Comparison of ENCODE assay signal across 25 cellular contexts in genomic region chr7:28520074-28521015, GRCh38.
DNase-seq lines count a peak whose midpoint lies in the region; ATAC-seq, FAIRE-seq and TF ChIP-seq lines count a peak whose summit lies in the region.
"Had no signal": no experiment of that assay in that cellular context is flagged by ENCODE, and none has a peak within 500 bp of the region (broad histone marks: within the 10 kb centered on the region; RNA-seq: fewer than 3 reads in every experiment).

No MANE protein-coding gene starts in this region.

- H3K36me3 Mint-ChIP-seq in mesothelial cell of epicardium, result no peaks in the 10 kb centered on the region
- H3K36me3 Mint-ChIP-seq: CD8-positive, alpha-beta memory T cell had no signal

- H4K8ac ChIP-seq in IMR-90 (ENCODE audit: low read depth in 2 of 2, low read length in 2 of 2), result no peak overlapping the region

- H3K27ac Mint-ChIP-seq in mesothelial cell of epicardium, result peak overlapping the region; percentile 63
- H3K27ac Mint-ChIP-seq: stimulated activated naive CD8-positive, alpha-beta T cell treated with anti-CD3 and anti-CD28 coated beads, Interleukin-15, amount 100 ng/mL, for 72 hours had no signal

- H3K36me3 ChIP-seq in IMR-90 (ENCODE audit: control insufficient read depth, insufficient read depth, low read length) (no peaks in the 10 kb centered on the region), aorta (ENCODE audit: control insufficient read depth in 1 of 2, insufficient read depth in 2 of 2, low read length in 1 of 2) (no peaks in the 10 kb centered on the region)
- H3K36me3 ChIP-seq: spleen had no signal

- 0 out of 2 replicates have a peak, but pooled peaks have one; percentile 21 for ATAC-seq in IMR-90 (ENCODE audit: low read depth)
- no peak for ATAC-seq in aorta (ENCODE audit: low FRiP score)
- ATAC-seq: PC-3; stimulated activated naive CD8-positive, alpha-beta T cell treated with anti-CD3 and anti-CD28 coated beads, Interleukin-15, amount 100 ng/mL, for 72 hours had no signal

- H3K4me1 ChIP-seq in IMR-90 (ENCODE audit: control insufficient read depth, insufficient read depth, low read length) (no peaks in the 10 kb centered on the region), aorta (ENCODE audit: control insufficient read depth in 1 of 2, insufficient read depth in 2 of 2, low read length in 2 of 2) (no peaks in the 10 kb centered on the region)

- H3K23ac ChIP-seq in IMR-90 (ENCODE audit: low read depth, low read length), result no peak overlapping the region

- intact Hi-C loops in IMR-90 (cut with micrococcal nuclease) (no loop called here), aorta (cut with DNase I) (no loop called here)

- no peak overlapping the region for H3K9ac ChIP-seq in IMR-90 (ENCODE audit: low read depth, low read length)

- no peaks in the 10 kb centered on the region for H3K27me3 ChIP-seq in IMR-90 (ENCODE audit: control insufficient read depth, insufficient read depth, low read length)
- no peaks in the 10 kb centered on the region for H3K27me3 ChIP-seq in aorta (ENCODE audit: control insufficient read depth in 1 of 2, insufficient read depth in 2 of 2, low read length in 1 of 2)
- H3K27me3 ChIP-seq: spleen had no signal

- H4K5ac ChIP-seq in IMR-90 (ENCODE audit: low read depth, low read length), result no peak overlapping the region

- dilution Hi-C loops in IMR-90 (cut with HindIII; ENCODE audit: low sequenced_read_pairs, unreplicated experiment), result no loop called here

- no peak for TF ChIP-seq RAD21 in IMR-90 (IDR thresholded peaks at IDR 0.05; ENCODE audit: low read length)

- no peaks in the 10 kb centered on the region for H4K20me1 ChIP-seq in IMR-90 (ENCODE audit: insufficient read depth, low read length)

- H3K4ac ChIP-seq in IMR-90 (ENCODE audit: low read depth, low read length), result no peak overlapping the region

- WGBS in IMR-90 (ENCODE audit: extremely low coverage in 2 of 2, insufficient read length in 1 of 2), 2 experiments, result 83% methylated on average over 2 of the region's 9 CpGs; no CpG with 5 or more reads in 1 of the 2 experiments
- WGBS in aorta, 2 donors, result 65 to 69% methylated on average over 9 of the region's 9 CpGs

- H2AK9ac ChIP-seq in IMR-90 (replicated peaks; ENCODE audit: low read depth, low read length, poor library complexity), result no peak overlapping the region

- no peak overlapping the region for H2AFZ ChIP-seq in IMR-90 (replicated peaks; ENCODE audit: low read length, poor library complexity)

- DNase-seq in GM12892 (ENCODE audit: insufficient read length), result no peak
- peak; percentile 22 for DNase-seq in IMR-90
- no peak for DNase-seq in mesothelial cell of epicardium (ENCODE audit: low spot score in 2 of 2, unreplicated experiment in 2 of 2)
- no peak for DNase-seq in ecto neural progenitor cell (ENCODE audit: low spot score)
- DNase-seq in hypothalamus (lab: John Stamatoyannopoulos, UW), result no peak
- DNase-seq in aorta, result no peak
- DNase-seq: activated CD4-positive, alpha-beta T cell treated with anti-CD3 and anti-CD28 coated beads, Interleukin-2, amount 50 U/mL, for 48 hours; activated gamma-delta T cell treated with Interleukin-2 at 50 U/mL for 16 hours; caudate nucleus; CD8-positive, alpha-beta memory T cell; DMS79 treated with DMSO at 0.1 percent for 48 hours; dorsolateral prefrontal cortex; foreskin melanocyte; KG1; kidney glomerular epithelial cell; midbrain; NCI-H187 treated with DMSO at 0.1 percent for 48 hours; NCI-H510A treated with DMSO at 0.1 percent for 48 hours; PC-3; spleen; stimulated activated CD4-positive, alpha-beta T cell treated with anti-CD3 and anti-CD28 coated beads, Interleukin-4, amount 100 ng/mL, for 4 hours; stimulated activated naive CD8-positive, alpha-beta T cell treated with anti-CD3 and anti-CD28 coated beads, Interleukin-15, amount 100 ng/mL, for 72 hours; trophoblast cell had no signal

- H3K27ac ChIP-seq in IMR-90 (ENCODE audit: insufficient read depth, low read length), result no peak overlapping the region
- H3K27ac ChIP-seq in VCaP, result peak overlapping the region; percentile 37
- H3K27ac ChIP-seq in aorta (ENCODE audit: low read depth in 1 of 2, low read length in 2 of 2), result no peak overlapping the region
- H3K27ac ChIP-seq: dorsolateral prefrontal cortex, spleen had no signal

- H2BK15ac ChIP-seq in IMR-90 (ENCODE audit: low read depth, low read length), result no peak overlapping the region

- H3K9me3 ChIP-seq in IMR-90 (ENCODE audit: control insufficient read depth, insufficient read depth, low read length) (no peaks in the 10 kb centered on the region), aorta (ENCODE audit: control insufficient read depth, low read length) (no peaks in the 10 kb centered on the region)
- H3K9me3 ChIP-seq: spleen had no signal

- H3K18ac ChIP-seq in IMR-90 (ENCODE audit: low read depth, low read length), result no peak overlapping the region

- no TSS peak for BruUV-seq in IMR-90 (replicated peaks; lab: Mats Ljungman, UMichigan)

- H3K79me1 ChIP-seq in IMR-90 (ENCODE audit: low read depth in 1 of 2, low read length in 2 of 2), result no peaks in the 10 kb centered on the region

- H4K91ac ChIP-seq in IMR-90 (ENCODE audit: insufficient read depth, low read depth, low read length), result no peak overlapping the region

- CTCF ChIA-PET in IMR-90 (lab: Yijun Ruan, JAX), result no interaction called here

- TF ChIP-seq POLR2A in GM12892 (IDR thresholded peaks at IDR 0.05; ENCODE audit: low read depth, low read length), result no peak
- TF ChIP-seq POLR2A in IMR-90 (IDR thresholded peaks at IDR 0.05; ENCODE audit: low read depth, low read length), result no peak

- no peak overlapping the region for H2AK5ac ChIP-seq in IMR-90 (ENCODE audit: low read depth, low read length)

- POLR2A ChIA-PET in IMR-90 (lab: Charles Lee; ENCODE audit: unreplicated experiment), result no interaction called here

- H3K4me3 Mint-ChIP-seq in mesothelial cell of epicardium, result no peak overlapping the region
- H3K4me3 Mint-ChIP-seq: CD8-positive, alpha-beta memory T cell; neural crest cell; stimulated activated naive CD8-positive, alpha-beta T cell treated with anti-CD3 and anti-CD28 coated beads, Interleukin-15, amount 100 ng/mL, for 72 hours had no signal

- no peak overlapping the region for H2BK5ac ChIP-seq in IMR-90 (ENCODE audit: low read depth, low read length, poor library complexity, severe bottlenecking)

- no peak for TF ChIP-seq CTCF in IMR-90 (conservative IDR thresholded peaks at IDR 0.05; ENCODE audit: low read depth, low read length)
- TF ChIP-seq CTCF in VCaP (conservative IDR thresholded peaks at IDR 0.05), result no peak
- no peak for TF ChIP-seq CTCF in mesothelial cell of epicardium (IDR thresholded peaks at IDR 0.05; ENCODE audit: unreplicated experiment)

- H3K4me3 ChIP-seq in IMR-90 (ENCODE audit: insufficient read depth, low read depth, low read length), result no peak overlapping the region
- H3K4me3 ChIP-seq in aorta (ENCODE audit: low read length in 2 of 2), result no peak overlapping the region
- H3K4me3 ChIP-seq: dorsolateral prefrontal cortex, spleen had no signal

- no peak overlapping the region for H3K4me2 ChIP-seq in IMR-90 (ENCODE audit: low read depth, low read length)

- no peak overlapping the region for H2BK20ac ChIP-seq in IMR-90 (ENCODE audit: low read depth, low read length)

- peaks cover 16% of the 10 kb centered on the region for H3K27me3 Mint-ChIP-seq in mesothelial cell of epicardium (ENCODE audit: low read depth)

- H3K9me3 Mint-ChIP-seq in mesothelial cell of epicardium, result no peaks in the 10 kb centered on the region
- H3K9me3 Mint-ChIP-seq: stimulated activated naive CD8-positive, alpha-beta T cell treated with anti-CD3 and anti-CD28 coated beads, Interleukin-15, amount 100 ng/mL, for 72 hours had no signal

- no peak overlapping the region for H3K56ac ChIP-seq in IMR-90 (ENCODE audit: extremely low read depth, insufficient read depth, low read length)

- FAIRE-seq in GM12892 (lab: Jason Lieb, UNC), result peak; percentile 60

- no peak overlapping the region for H2BK120ac ChIP-seq in IMR-90 (ENCODE audit: low read depth, low read length)

- H3K9me1 ChIP-seq in IMR-90 (ENCODE audit: insufficient read depth, low read length), result no peaks in the 10 kb centered on the region

- in situ Hi-C loops in IMR-90 (cut with MboI; ENCODE audit: low sequenced_read_pairs), result no loop called here

- H3K4me1 Mint-ChIP-seq in mesothelial cell of epicardium, result peaks cover 39% of the 10 kb centered on the region
- H3K4me1 Mint-ChIP-seq: CD8-positive, alpha-beta memory T cell; stimulated activated naive CD8-positive, alpha-beta T cell treated with anti-CD3 and anti-CD28 coated beads, Interleukin-15, amount 100 ng/mL, for 72 hours had no signal

- H3K14ac ChIP-seq in IMR-90 (replicated peaks; ENCODE audit: low read depth, low read length), result no peak overlapping the region

TF ChIP-seq in IMR-90, 13 proteins besides CTCF, POLR2A, EP300 and RAD21 (continues in another document):
- no peak for TF ChIP-seq RFX5 (IDR thresholded peaks at IDR 0.05; ENCODE audit: low read depth, low read length)
- no peak for TF ChIP-seq MXI1 (IDR thresholded peaks at IDR 0.05; ENCODE audit: borderline replicate concordance, low read depth, low read length)
- no peak for TF ChIP-seq FOS (IDR thresholded peaks at IDR 0.05; ENCODE audit: low read depth, low read length)
- no peak for TF ChIP-seq BHLHE40 (IDR thresholded peaks at IDR 0.05; ENCODE audit: low read depth, low read length)
- TF ChIP-seq MAFK (IDR thresholded peaks at IDR 0.05; ENCODE audit: low read depth, low read length), result no peak
- TF ChIP-seq MAZ (IDR thresholded peaks at IDR 0.05; ENCODE audit: borderline replicate concordance, low read depth, low read length), result no peak
- TF ChIP-seq ELK1 (IDR thresholded peaks at IDR 0.05; ENCODE audit: borderline replicate concordance, low read depth, low read length), result no peak
- no peak for TF ChIP-seq NFE2L2 (IDR thresholded peaks at IDR 0.05; ENCODE audit: low read depth, low read length)
- TF ChIP-seq USF2 (IDR thresholded peaks at IDR 0.05; ENCODE audit: low read depth, low read length), result no peak
- no peak for TF ChIP-seq RCOR1 (IDR thresholded peaks at IDR 0.05; ENCODE audit: insufficient replicate concordance, low read length)
